10 cellular contexts compared by ENCODE assay signal in genomic region chr13:46603165-46603603, GRCh38. TPM values are rescaled to one million over a fixed set of nuclear protein-coding genes. Genes with fewer than 3 reads are reported as not detected.
DNase-seq lines count a peak whose midpoint lies in the region; ATAC-seq, FAIRE-seq and TF ChIP-seq lines count a peak whose summit lies in the region.
"Had no signal": no experiment of that assay in that cellular context is flagged by ENCODE, and none has a peak within 500 bp of the region (broad histone marks: within the 10 kb centered on the region; RNA-seq: fewer than 3 reads in every experiment).

No MANE protein-coding gene starts in this region.

- intact Hi-C loops in sigmoid colon (cut with DNase I): no loop called here

- DNase-seq in D721Med (ENCODE audit: insufficient read length, low spot score) (no peak), chondrocyte (ENCODE audit: low spot score) (no peak), myocyte (ENCODE audit: low read depth) (peak; percentile 25), sigmoid colon (no peak), DMS79 (lab: John Stamatoyannopoulos, UW) (no peak)
- DNase-seq: NCI-H510A treated with DMSO at 0.1 percent for 48 hours had no signal

- H3K4me3 Mint-ChIP-seq in chondrocyte (ENCODE audit: unreplicated experiment): no peak overlapping the region

- no peaks in the 10 kb centered on the region for H3K9me3 Mint-ChIP-seq in chondrocyte (ENCODE audit: low read depth)

- TF ChIP-seq CTCF in D721Med (IDR thresholded peaks at IDR 0.05; ENCODE audit: insufficient read depth, missing control alignments) (peak; percentile 19), chondrocyte (IDR thresholded peaks at IDR 0.05) (peak; percentile 66), sigmoid colon (IDR thresholded peaks at IDR 0.05) (no peak)

- H3K4me3 ChIP-seq in sigmoid colon: no peak overlapping the region

- FAIRE-seq in D721Med (lab: Jason Lieb, UNC): no peak

- no peak overlapping the region for H3K27ac ChIP-seq in sigmoid colon
- H3K27ac ChIP-seq: neutrophil had no signal

- H3K36me3 Mint-ChIP-seq in chondrocyte (ENCODE audit: low read depth): peaks cover 1% of the 10 kb centered on the region

- no peak for ATAC-seq in GM19452 (IDR thresholded peaks at IDR 0.05; ENCODE audit: unreplicated experiment)
- ATAC-seq in GM21576 (IDR thresholded peaks at IDR 0.05; ENCODE audit: unreplicated experiment): no peak

- no peaks in the 10 kb centered on the region for H3K9me3 ChIP-seq in sigmoid colon
- H3K9me3 ChIP-seq: neutrophil had no signal

- H3K27me3 Mint-ChIP-seq in chondrocyte (ENCODE audit: low read depth): no peaks in the 10 kb centered on the region

- 0 out of 2 replicates have a peak, but pooled peaks have one; percentile 19 for TF ChIP-seq RAD21 in Ishikawa (IDR thresholded peaks at IDR 0.05; ENCODE audit: low read depth)

- H3K4me1 Mint-ChIP-seq in chondrocyte (ENCODE audit: low read depth): peaks cover 67% of the 10 kb centered on the region

- no peak for TF ChIP-seq POLR2A in sigmoid colon (IDR thresholded peaks at IDR 0.05)

- no peaks in the 10 kb centered on the region for H3K36me3 ChIP-seq in sigmoid colon
- H3K36me3 ChIP-seq: neutrophil had no signal

- H3K4me1 ChIP-seq in sigmoid colon: peaks cover 0 to 90% (median 69%) of the 10 kb centered on the region in 4 donors

- 49 to 80% methylated on average over 4 of the region's 4 CpGs for WGBS in sigmoid colon, 2 donors

- TF ChIP-seq EP300 in Ishikawa (IDR thresholded peaks at IDR 0.05; ENCODE audit: borderline replicate concordance): no peak
- no peak for TF ChIP-seq EP300 in sigmoid colon (IDR thresholded peaks at IDR 0.05)

- H3K27ac Mint-ChIP-seq in chondrocyte (ENCODE audit: unreplicated experiment): no peak overlapping the region

- H3K27me3 ChIP-seq in sigmoid colon: no peaks in the 10 kb centered on the region
- H3K27me3 ChIP-seq: neutrophil had no signal

TF ChIP-seq in Ishikawa, 13 proteins besides CTCF, POLR2A, EP300 and RAD21:
- TF ChIP-seq YY1 (IDR thresholded peaks at IDR 0.05; ENCODE audit: low read depth) (no peak), CREB1 (IDR thresholded peaks at IDR 0.05; ENCODE audit: low read depth) (no peak), MAX (IDR thresholded peaks at IDR 0.05) (no peak), USF1 (IDR thresholded peaks at IDR 0.05) (no peak), EGR1 (IDR thresholded peaks at IDR 0.05) (no peak), NFIC (IDR thresholded peaks at IDR 0.05) (no peak), FOXM1 (IDR thresholded peaks at IDR 0.05; ENCODE audit: borderline replicate concordance, low read depth) (no peak), TEAD4 (IDR thresholded peaks at IDR 0.05) (no peak), CEBPB (IDR thresholded peaks at IDR 0.05) (no peak), TAF1 (IDR thresholded peaks at IDR 0.05; ENCODE audit: low read depth) (no peak), TCF12 (IDR thresholded peaks at IDR 0.05; ENCODE audit: low read depth) (no peak), ZBTB7A (IDR thresholded peaks at IDR 0.05; ENCODE audit: low read depth) (no peak), REST (IDR thresholded peaks at IDR 0.05; ENCODE audit: low read depth) (no peak)

RNA-seq across cellular contexts. Expression of gene LRCH1, which starts 50.2 kb away (rescaled TPM):
- total RNA-seq in chondrocyte (14.0 to 14.4 TPM (median 14.1 TPM) in 3 replicates), myocyte (9.9 and 11.8 TPM in 2 replicates), sigmoid colon (10 to 100 TPM; 32.4 to 54.0 (median 40.7) TPM)
- 8.7 TPM for polyA plus RNA-seq in myocyte (2012)
- 1 to 10 TPM; 4.2 to 8.4 (median 5.1) TPM for polyA plus RNA-seq in sigmoid colon

Comparison
In these comparisons a context has a peak if more than half of its experiments do, and no peak if none do; other contexts are left out.
1. CTCF ChIP-seq: peak in D721Med (single experiment) and chondrocyte (single experiment); none in sigmoid colon (0 of 4).